ENCODE assay signal across 8 cellular contexts in genomic region chr4:151014521-151015457, GRCh38. TPM values are rescaled to one million over a fixed set of nuclear protein-coding genes. Genes with fewer than 3 reads are reported as not detected.
DNase-seq lines count a peak whose midpoint lies in the region; FAIRE-seq and TF ChIP-seq lines count a peak whose summit lies in the region.

A gene with protein sequence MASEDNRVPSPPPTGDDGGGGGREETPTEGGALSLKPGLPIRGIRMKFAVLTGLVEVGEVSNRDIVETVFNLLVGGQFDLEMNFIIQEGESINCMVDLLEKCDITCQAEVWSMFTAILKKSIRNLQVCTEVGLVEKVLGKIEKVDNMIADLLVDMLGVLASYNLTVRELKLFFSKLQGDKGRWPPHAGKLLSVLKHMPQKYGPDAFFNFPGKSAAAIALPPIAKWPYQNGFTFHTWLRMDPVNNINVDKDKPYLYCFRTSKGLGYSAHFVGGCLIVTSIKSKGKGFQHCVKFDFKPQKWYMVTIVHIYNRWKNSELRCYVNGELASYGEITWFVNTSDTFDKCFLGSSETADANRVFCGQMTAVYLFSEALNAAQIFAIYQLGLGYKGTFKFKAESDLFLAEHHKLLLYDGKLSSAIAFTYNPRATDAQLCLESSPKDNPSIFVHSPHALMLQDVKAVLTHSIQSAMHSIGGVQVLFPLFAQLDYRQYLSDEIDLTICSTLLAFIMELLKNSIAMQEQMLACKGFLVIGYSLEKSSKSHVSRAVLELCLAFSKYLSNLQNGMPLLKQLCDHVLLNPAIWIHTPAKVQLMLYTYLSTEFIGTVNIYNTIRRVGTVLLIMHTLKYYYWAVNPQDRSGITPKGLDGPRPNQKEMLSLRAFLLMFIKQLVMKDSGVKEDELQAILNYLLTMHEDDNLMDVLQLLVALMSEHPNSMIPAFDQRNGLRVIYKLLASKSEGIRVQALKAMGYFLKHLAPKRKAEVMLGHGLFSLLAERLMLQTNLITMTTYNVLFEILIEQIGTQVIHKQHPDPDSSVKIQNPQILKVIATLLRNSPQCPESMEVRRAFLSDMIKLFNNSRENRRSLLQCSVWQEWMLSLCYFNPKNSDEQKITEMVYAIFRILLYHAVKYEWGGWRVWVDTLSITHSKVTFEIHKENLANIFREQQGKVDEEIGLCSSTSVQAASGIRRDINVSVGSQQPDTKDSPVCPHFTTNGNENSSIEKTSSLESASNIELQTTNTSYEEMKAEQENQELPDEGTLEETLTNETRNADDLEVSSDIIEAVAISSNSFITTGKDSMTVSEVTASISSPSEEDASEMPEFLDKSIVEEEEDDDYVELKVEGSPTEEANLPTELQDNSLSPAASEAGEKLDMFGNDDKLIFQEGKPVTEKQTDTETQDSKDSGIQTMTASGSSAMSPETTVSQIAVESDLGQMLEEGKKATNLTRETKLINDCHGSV (N-terminal part only) (minus strand): TSS chr4:151015284. CDS start chr4:151014642, 642 bp downstream.

- H3K4me3 ChIP-seq in MM.1S (ENCODE audit: low read length) (peak within 1 kb of the TSS; percentile 84), SJSA1 (peak within 1 kb of the TSS; percentile 98), neuron (ENCODE audit: low read length) (peak within 1 kb of the TSS; percentile 67), subcutaneous abdominal adipose tissue (ENCODE audit: low read depth in 1 of 5, low read length in 5 of 5) (peak within 1 kb of the TSS; percentile 98 to 100 (median 99))

- H3K9ac ChIP-seq in MM.1S (ENCODE audit: low read length) (peak within 1 kb of the TSS; percentile 99), subcutaneous abdominal adipose tissue (ENCODE audit: low read length in 5 of 5) (peak within 1 kb of the TSS; percentile 84 to 96 (median 92))

- H3K4me1 ChIP-seq in MM.1S (ENCODE audit: low read length) (0 out of 2 replicates have a peak, but pooled peaks cover 7% of the 10 kb centered on the region), SJSA1 (replicated peaks) (no peaks in the 10 kb centered on the region; the same call in 1 of the 2 replicates), neuron (ENCODE audit: insufficient read depth, low read length) (peaks cover 14% of the 10 kb centered on the region), subcutaneous abdominal adipose tissue (ENCODE audit: control insufficient read depth in 5 of 5, insufficient read depth in 5 of 5, low read length in 5 of 5) (peaks cover 0 to 31% (median 25%) of the 10 kb centered on the region in 5 donors)

- peak; percentile 68 for DNase-seq in EL
- peak; percentile 6 for DNase-seq in HCEC 1CT
- peak; percentile 91 for DNase-seq in MM.1S
- DNase-seq in SJSA1 (ENCODE audit: low read depth in 1 of 2, low spot score in 2 of 2): peak; percentile 25 to 47
- DNase-seq in activated gamma-delta T cell treated with Interleukin-2 at 50 U/mL for 16 hours: peak; percentile 82
- DNase-seq in frontal cortex (ENCODE audit: low spot score in 2 of 2): peak; percentile 25 to 57

- H3K27ac ChIP-seq in MM.1S (ENCODE audit: low read length) (peak within 1 kb of the TSS; percentile 99), SJSA1 (peak within 1 kb of the TSS; percentile 18; the same call in 1 of the 2 replicates), subcutaneous abdominal adipose tissue (ENCODE audit: low read depth, low read length) (peak within 1 kb of the TSS; percentile 78)

- peaks cover 9% of the 10 kb centered on the region for H3F3A ChIP-seq in MM.1S (ENCODE audit: insufficient read depth, low read length)

- no peak for TF ChIP-seq CTCF in MM.1S (IDR thresholded peaks at IDR 0.05; ENCODE audit: low read length)

- 0 out of 2 replicates have a peak, but pooled peaks cover 3% of the 10 kb centered on the region for H4K20me1 ChIP-seq in MM.1S (ENCODE audit: insufficient read depth, low read length)

- H3K36me3 ChIP-seq in MM.1S (replicated peaks; ENCODE audit: insufficient read depth, low read length) (no peaks in the 10 kb centered on the region), SJSA1 (peaks cover 3% of the 10 kb centered on the region), neuron (ENCODE audit: insufficient read depth, low read length) (peaks cover 2% of the 10 kb centered on the region), subcutaneous abdominal adipose tissue (ENCODE audit: control insufficient read depth in 5 of 5, insufficient read depth in 5 of 5, low read length in 5 of 5) (no peaks in the 10 kb centered on the region)

- peak within 1 kb of the TSS; percentile 95 for H3K4me2 ChIP-seq in MM.1S (ENCODE audit: low read depth, low read length)

- peak within 1 kb of the TSS; percentile 86 for H2AFZ ChIP-seq in MM.1S (ENCODE audit: low read length)
- H2AFZ ChIP-seq in neuron (ENCODE audit: low read depth, low read length): peak within 1 kb of the TSS; percentile 98

- peaks cover 47% of the 10 kb centered on the region for H3K79me2 ChIP-seq in MM.1S (ENCODE audit: low read length)

- no peaks in the 10 kb centered on the region for H3K9me2 ChIP-seq in MM.1S (replicated peaks; ENCODE audit: insufficient read depth, low read length)

- H3K27me3 ChIP-seq in MM.1S (replicated peaks; ENCODE audit: insufficient read depth, low read length) (no peaks in the 10 kb centered on the region), SJSA1 (replicated peaks) (no peaks in the 10 kb centered on the region), neuron (ENCODE audit: insufficient read depth, low read length) (no peaks in the 10 kb centered on the region), subcutaneous abdominal adipose tissue (ENCODE audit: control insufficient read depth in 5 of 5, insufficient read depth in 4 of 5, low read length in 5 of 5) (no peaks in the 10 kb centered on the region)

- H3K9me3 ChIP-seq in MM.1S (replicated peaks; ENCODE audit: insufficient read depth, low read length) (no peaks in the 10 kb centered on the region), SJSA1 (replicated peaks) (no peaks in the 10 kb centered on the region), neuron (ENCODE audit: low read length) (no peaks in the 10 kb centered on the region), subcutaneous abdominal adipose tissue (ENCODE audit: control insufficient read depth in 5 of 5, low read length in 5 of 5) (no peaks in the 10 kb centered on the region)

- FAIRE-seq in frontal cortex (lab: Jason Lieb, UNC): no peak

RNA-seq across cellular contexts. Expression of the gene that starts here (rescaled TPM):
- 13.5 and 14.4 TPM in 2 replicates for total RNA-seq in SJSA1 (2014; rRNA removed; shearing (Covaris generic))
- 23.2 TPM for total RNA-seq in frontal cortex

Comparison
In these comparisons a context has a peak if more than half of its experiments do, and no peak if none do; other contexts are left out.
1. Peak in every context shown above with its lines: DNase-seq, H3K4me3 ChIP-seq and H3K27ac ChIP-seq.
2. DNase-seq: peak in every context shown above with its lines; median percentile 91 in MM.1S; 82 in activated gamma-delta T cell treated with Interleukin-2 at 50 U/mL for 16 hours; 68 in EL; 41 in frontal cortex; 36 in SJSA1; 6 in HCEC 1CT.
3. H3K27ac ChIP-seq: peak in every context shown above with its lines; median percentile 99 in MM.1S; 78 in subcutaneous abdominal adipose tissue; 18 in SJSA1.